In genomic region chr16:67987460-67988160, GRCh38 we compare ENCODE assay signal across 14 cellular contexts. TPM values are rescaled to one million over a fixed set of nuclear protein-coding genes. Genes with fewer than 3 reads are reported as not detected.
A peak's percentile ranks its signal among the peaks of the same experiment; 100 is the strongest.
DNase-seq lines count a peak whose midpoint lies in the region; TF ChIP-seq lines count a peak whose summit lies in the region.
"Had no signal": no experiment of that assay in that cellular context is flagged by ENCODE, and none has a peak within 500 bp of the region (broad histone marks: within the 10 kb centered on the region; RNA-seq: fewer than 3 reads in every experiment).

No MANE protein-coding gene starts in this region.

- H3K36me3 ChIP-seq in ascending aorta = no peaks in the 10 kb centered on the region
- H3K36me3 ChIP-seq: transverse colon had no signal

- H3K27me3 ChIP-seq in ascending aorta = no peaks in the 10 kb centered on the region
- H3K27me3 ChIP-seq: transverse colon had no signal

- intact Hi-C loops in ascending aorta (cut with DNase I) = no loop called here

- DNase-seq in EH (ENCODE audit: low read depth) = peak; percentile 56
- peak; percentile 70 for DNase-seq in RPMI7951 (ENCODE audit: low read depth)
- DNase-seq in globus pallidus (ENCODE audit: low spot score) = peak; percentile 41
- no peak for DNase-seq in neural crest cell (ENCODE audit: low read depth, low spot score)
- no peak for DNase-seq in ascending aorta (ENCODE audit: low spot score in 2 of 2)
- no peak for DNase-seq in GM10248 (ENCODE audit: extremely low spot score)
- no peak for DNase-seq in NCI-H345 (lab: John Stamatoyannopoulos, UW)
- DNase-seq in DMS 273 treated with DMSO at 0.1 percent for 48 hours (lab: John Stamatoyannopoulos, UW) = no peak
- DNase-seq: COR-L47, erythroblast, HCEC 1CT, NCI-H524, transverse colon had no signal

- CTCF ChIA-PET in GM10248 (lab: Yijun Ruan, JAX) = interaction anchor here (1.3 to 2.0 kb wide), 3 partner anchors 7 to 53 kb away, joined by 3 to 7 read pairs (median 6); no protein-coding TSS in a partner anchor

- H3K9me3 Mint-ChIP-seq in neural crest cell = no peaks in the 10 kb centered on the region

- H3K9me3 ChIP-seq in ascending aorta = no peaks in the 10 kb centered on the region
- H3K9me3 ChIP-seq: transverse colon had no signal

- POLR2A ChIA-PET in GM10248 (lab: Yijun Ruan, JAX) = no interaction called here

- no peak overlapping the region for H3K4me3 Mint-ChIP-seq in neural crest cell

- no peaks in the 10 kb centered on the region for H3K27me3 Mint-ChIP-seq in neural crest cell (ENCODE audit: low read depth)

- H3K4me3 ChIP-seq in ascending aorta = no peak overlapping the region
- H3K4me3 ChIP-seq: transverse colon had no signal

- H3K36me3 Mint-ChIP-seq in neural crest cell (ENCODE audit: low read depth) = no peaks in the 10 kb centered on the region

- no peaks in the 10 kb centered on the region for H3K4me1 ChIP-seq in ascending aorta

- peak overlapping the region; percentile 86 for H3K27ac Mint-ChIP-seq in neural crest cell (ENCODE audit: unreplicated experiment)

- TF ChIP-seq CTCF in neural crest cell (conservative IDR thresholded peaks at IDR 0.05) = no peak
- no peak for TF ChIP-seq CTCF in ascending aorta (IDR thresholded peaks at IDR 0.05)
- no peak for TF ChIP-seq CTCF in GM10248 (IDR thresholded peaks at IDR 0.05; ENCODE audit: control extremely low read depth, extremely low read depth, low read depth, missing control alignments)

- peaks cover 5% of the 10 kb centered on the region for H3K4me1 Mint-ChIP-seq in neural crest cell

- H3K27ac ChIP-seq in ascending aorta = no peak overlapping the region

RNA-seq across cellular contexts. Expression of gene DPEP3, which starts 7.3 kb away (rescaled TPM):
- total RNA-seq in RPMI7951 (2014; rRNA removed; shearing (Covaris generic)) = not detected in 2 replicates
- total RNA-seq in neural crest cell (not detected in 2 replicates), ascending aorta (not detected)
- total RNA-seq: osteocyte, transverse colon had no signal

RNA-seq across cellular contexts. Expression of gene DPEP2, which starts 11.7 kb away (rescaled TPM):
- total RNA-seq in RPMI7951 (2014; rRNA removed; shearing (Covaris generic)) = not detected in 2 replicates
- not detected in 2 replicates for total RNA-seq in neural crest cell
- total RNA-seq in ascending aorta = 1.1 TPM
- total RNA-seq: osteocyte had no signal

RNA-seq across cellular contexts. Expression of gene SLC12A4, which starts 19.2 kb away (rescaled TPM):
- 23.6 and 37.0 TPM in 2 replicates for total RNA-seq in RPMI7951 (2014; rRNA removed; shearing (Covaris generic))
- total RNA-seq in neural crest cell = 36.0 and 36.8 TPM in 2 replicates
- 83.2 TPM for total RNA-seq in ascending aorta

RNA-seq across cellular contexts. Expression of gene DPEP2NB, which starts 28.1 kb away (rescaled TPM):
- total RNA-seq in RPMI7951 (2014; rRNA removed; shearing (Covaris generic)) = not detected in 2 replicates
- not detected in 2 replicates for total RNA-seq in neural crest cell
- not detected for total RNA-seq in ascending aorta
- total RNA-seq: osteocyte, transverse colon had no signal

RNA-seq across cellular contexts. Expression of gene DDX28, which starts 35.4 kb away (rescaled TPM):
- total RNA-seq in RPMI7951 (2014; rRNA removed; shearing (Covaris generic)) = 6.6 and 9.3 TPM in 2 replicates
- total RNA-seq in neural crest cell = 12.5 and 13.3 TPM in 2 replicates
- 3.0 TPM for total RNA-seq in ascending aorta

Comparison
In these comparisons a context has a peak if more than half of its experiments do, and no peak if none do; other contexts are left out.
1. DNase-seq: peak in EH (single experiment), RPMI7951 (single experiment) and globus pallidus (single experiment); none in neural crest cell (single experiment), ascending aorta (0 of 2), GM10248 (single experiment), NCI-H345 (single experiment) and DMS 273 treated with DMSO at 0.1 percent for 48 hours (single experiment).